ENCODE assay signal across 1 cellular context in the genomic region with DNA sequence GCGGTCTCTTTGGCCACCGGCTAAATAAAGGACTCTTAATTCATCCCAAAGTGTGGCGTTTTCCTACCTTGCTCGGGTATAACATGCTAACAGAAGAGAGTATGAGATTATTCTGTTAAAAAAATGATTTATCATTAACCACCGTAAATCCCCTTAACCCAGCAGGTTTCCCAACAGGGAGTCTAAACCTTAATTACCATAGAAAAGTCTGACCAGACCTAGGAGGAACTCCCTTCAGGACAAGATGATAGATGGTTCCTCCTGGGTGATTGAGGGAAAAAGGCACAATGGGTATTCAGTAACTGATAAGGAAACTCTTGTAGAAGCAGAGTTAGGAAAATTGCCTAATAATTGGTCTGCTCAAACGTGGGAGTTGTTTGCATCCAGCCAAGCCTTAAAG.
TF ChIP-seq lines count a peak whose summit lies in the region.

No MANE protein-coding gene starts in this region.

TF ChIP-seq in H1, 55 proteins besides CTCF, POLR2A, EP300 and RAD21:
- TF ChIP-seq RFX5 (IDR thresholded peaks at IDR 0.05; ENCODE audit: borderline replicate concordance, low read depth, low read length) (no peak), SP1 (IDR thresholded peaks at IDR 0.05; ENCODE audit: low read depth, low read length) (no peak)
- TF ChIP-seq, protein P1, sequence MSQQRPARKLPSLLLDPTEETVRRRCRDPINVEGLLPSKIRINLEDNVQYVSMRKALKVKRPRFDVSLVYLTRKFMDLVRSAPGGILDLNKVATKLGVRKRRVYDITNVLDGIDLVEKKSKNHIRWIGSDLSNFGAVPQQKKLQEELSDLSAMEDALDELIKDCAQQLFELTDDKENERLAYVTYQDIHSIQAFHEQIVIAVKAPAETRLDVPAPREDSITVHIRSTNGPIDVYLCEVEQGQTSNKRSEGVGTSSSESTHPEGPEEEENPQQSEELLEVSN (IDR thresholded peaks at IDR 0.05): no peak
